In genomic region chr10:67926956-67927355, GRCh38 we compare ENCODE assay signal across 19 cellular contexts.
"Had no signal": no experiment of that assay in that cellular context is flagged by ENCODE, and none has a peak within 500 bp of the region (broad histone marks: within the 10 kb centered on the region; RNA-seq: fewer than 3 reads in every experiment).

No MANE protein-coding gene starts in this region.

- ATAC-seq: activated CD4-positive, CD25-positive, alpha-beta regulatory T cell treated with anti-CD3 and anti-CD28 coated beads, Interleukin-2, amount 50 U/mL, for 24 hours; activated T-helper 17 cell treated with anti-CD3 and anti-CD28 coated beads, Interleukin-2, amount 50 U/mL, for 72 hours; left lobe of liver; upper lobe of right lung had no signal

- H3K9me3 Mint-ChIP-seq: activated T-helper 17 cell treated with anti-CD3 and anti-CD28 coated beads, Interleukin-2, amount 50 U/mL, for 72 hours; nephron; T-helper 1 cell treated with Interleukin-12 subunit alpha and Interleukin-12 subunit beta and Interleukin-4 antibody, amounts not matched to agents 30 μg/mL and 1 μg/mL, for 36 hours had no signal

- H3K27ac Mint-ChIP-seq: nephron; T-helper 1 cell treated with Interleukin-12 subunit alpha and Interleukin-12 subunit beta and Interleukin-4 antibody, amounts not matched to agents 30 μg/mL and 1 μg/mL, for 36 hours had no signal

- H3K4me3 Mint-ChIP-seq: activated T-helper 17 cell treated with anti-CD3 and anti-CD28 coated beads, Interleukin-2, amount 50 U/mL, for 72 hours; nephron; T-helper 1 cell treated with Interleukin-12 subunit alpha and Interleukin-12 subunit beta and Interleukin-4 antibody, amounts not matched to agents 30 μg/mL and 1 μg/mL, for 36 hours had no signal

- H3K4me1 Mint-ChIP-seq: activated T-helper 17 cell treated with anti-CD3 and anti-CD28 coated beads, Interleukin-2, amount 50 U/mL, for 72 hours; nephron had no signal

- H3K27me3 ChIP-seq: adrenal gland, cardiac muscle cell, sigmoid colon, spleen, upper lobe of right lung had no signal

- H3K4me3 ChIP-seq: adrenal gland, cardiac muscle cell, sigmoid colon, spleen, upper lobe of right lung had no signal

- H3K4me1 ChIP-seq: adrenal gland, spleen, upper lobe of right lung had no signal

- FAIRE-seq: keratinocyte had no signal

- H3K9me3 ChIP-seq: adrenal gland, sigmoid colon, spleen, upper lobe of right lung had no signal

- H3K27me3 Mint-ChIP-seq: activated T-helper 17 cell treated with anti-CD3 and anti-CD28 coated beads, Interleukin-2, amount 50 U/mL, for 72 hours had no signal

- DNase-seq: activated CD4-positive, alpha-beta T cell treated with anti-CD3 and anti-CD28 coated beads, Interleukin-2, amount 50 U/mL, for 1 hour; activated naive CD4-positive, alpha-beta T cell; adrenal gland; foreskin fibroblast; glutamatergic neuron; hypothalamus; midbrain; sigmoid colon; spleen; stimulated activated CD4-positive, alpha-beta T cell treated with anti-CD3 and anti-CD28 coated beads, Interleukin-4, amount 100 ng/mL, for 4 hours; stimulated activated naive CD4-positive, alpha-beta T cell; upper lobe of right lung had no signal

- H3K27ac ChIP-seq: adrenal gland, cardiac muscle cell, sigmoid colon, spleen, upper lobe of right lung had no signal
